10 cellular contexts compared by ENCODE assay signal in genomic region chr3:126487151-126487771, GRCh38. TPM values are rescaled to one million over a fixed set of nuclear protein-coding genes. Genes with fewer than 3 reads are reported as not detected.
DNase-seq lines count a peak whose midpoint lies in the region; ATAC-seq and TF ChIP-seq lines count a peak whose summit lies in the region.
"Had no signal": no experiment of that assay in that cellular context is flagged by ENCODE, and none has a peak within 500 bp of the region (broad histone marks: within the 10 kb centered on the region; RNA-seq: fewer than 3 reads in every experiment).

No MANE protein-coding gene starts in this region.

- no peak overlapping the region for H4K5ac ChIP-seq in IMR-90 (ENCODE audit: low read depth, low read length)

- H2BK120ac ChIP-seq in IMR-90 (ENCODE audit: low read depth, low read length): no peak overlapping the region

- POLR2A ChIA-PET in IMR-90 (lab: Charles Lee; ENCODE audit: unreplicated experiment): no interaction called here
- POLR2A ChIA-PET in activated CD8-positive, alpha-beta T cell treated with anti-CD3 and anti-CD28 coated beads for 36 hours (lab: Charles Lee): no interaction called here

- H3K9me1 ChIP-seq in IMR-90 (ENCODE audit: insufficient read depth, low read length): no peaks in the 10 kb centered on the region

- H3K36me3 Mint-ChIP-seq in activated CD8-positive, alpha-beta T cell treated with anti-CD3 and anti-CD28 coated beads for 36 hours (ENCODE audit: low read depth): no peaks in the 10 kb centered on the region
- H3K36me3 Mint-ChIP-seq in immature natural killer cell: no peaks in the 10 kb centered on the region
- H3K36me3 Mint-ChIP-seq: naive thymus-derived CD8-positive, alpha-beta T cell had no signal

- H2AK9ac ChIP-seq in IMR-90 (replicated peaks; ENCODE audit: low read depth, low read length, poor library complexity): no peak overlapping the region

- H4K91ac ChIP-seq in IMR-90 (ENCODE audit: insufficient read depth, low read depth, low read length): no peak overlapping the region

- H3K27ac Mint-ChIP-seq in activated CD8-positive, alpha-beta T cell treated with anti-CD3 and anti-CD28 coated beads for 36 hours: peak overlapping the region; percentile 85
- peak overlapping the region in 1 of 6 donors; percentile 49 for H3K27ac Mint-ChIP-seq in immature natural killer cell

- no peak overlapping the region for H3K27ac ChIP-seq in IMR-90 (ENCODE audit: insufficient read depth, low read length)
- H3K27ac ChIP-seq: colonic mucosa had no signal

- H3K56ac ChIP-seq in IMR-90 (ENCODE audit: extremely low read depth, insufficient read depth, low read length): no peak overlapping the region

- no peak overlapping the region for H2AK5ac ChIP-seq in IMR-90 (ENCODE audit: low read depth, low read length)

- DNase-seq in AG08395 (ENCODE audit: low spot score) (peak; percentile 26), IMR-90 (no peak), immature natural killer cell (peak in 1 of 3 donors; percentile 12), NCI-H774 (lab: John Stamatoyannopoulos, UW) (no peak), NCI-H82 treated with DMSO at 0.1 percent for 48 hours (lab: John Stamatoyannopoulos, UW; ENCODE audit: unreplicated experiment) (no peak)
- DNase-seq in activated CD8-positive, alpha-beta T cell treated with anti-CD3 and anti-CD28 coated beads for 36 hours: peak; percentile 39
- DNase-seq: colonic mucosa; naive thymus-derived CD8-positive, alpha-beta T cell had no signal

- no peak overlapping the region for H3K23ac ChIP-seq in IMR-90 (ENCODE audit: low read depth, low read length)

- no peak overlapping the region for H3K4ac ChIP-seq in IMR-90 (ENCODE audit: low read depth, low read length)

- 73% methylated on average over 8 of the region's 17 CpGs; no CpG with 5 or more reads in 1 of the 2 experiments for WGBS in IMR-90 (ENCODE audit: extremely low coverage in 2 of 2, insufficient read length in 1 of 2), 2 experiments

- H2BK20ac ChIP-seq in IMR-90 (ENCODE audit: low read depth, low read length): no peak overlapping the region

- no peaks in the 10 kb centered on the region for H3K4me1 ChIP-seq in IMR-90 (ENCODE audit: control insufficient read depth, insufficient read depth, low read length)
- H3K4me1 ChIP-seq: colonic mucosa had no signal

- no peak overlapping the region for H2BK15ac ChIP-seq in IMR-90 (ENCODE audit: low read depth, low read length)

- ATAC-seq in IMR-90 (ENCODE audit: low read depth): no peak
- peak; percentile 94 for ATAC-seq in activated CD8-positive, alpha-beta T cell treated with anti-CD3 and anti-CD28 coated beads for 36 hours
- ATAC-seq in GM19395 (IDR thresholded peaks at IDR 0.05; ENCODE audit: unreplicated experiment): no peak
- no peak for ATAC-seq in HG03442 (IDR thresholded peaks at IDR 0.05; ENCODE audit: unreplicated experiment)
- ATAC-seq: naive thymus-derived CD8-positive, alpha-beta T cell had no signal

- peak overlapping the region; percentile 23 for H2AFZ ChIP-seq in IMR-90 (replicated peaks; ENCODE audit: low read length, poor library complexity)

- BruUV-seq in IMR-90 (replicated peaks; lab: Mats Ljungman, UMichigan): no TSS peak

- H3K9ac ChIP-seq in IMR-90 (ENCODE audit: low read depth, low read length): no peak overlapping the region

- no peaks in the 10 kb centered on the region for H3K79me1 ChIP-seq in IMR-90 (ENCODE audit: low read depth in 1 of 2, low read length in 2 of 2)

- CTCF ChIA-PET in IMR-90 (lab: Yijun Ruan, JAX): no interaction called here
- CTCF ChIA-PET in activated CD8-positive, alpha-beta T cell treated with anti-CD3 and anti-CD28 coated beads for 36 hours (lab: Charles Lee): no interaction called here

- H3K9me3 ChIP-seq in IMR-90 (ENCODE audit: control insufficient read depth, insufficient read depth, low read length): no peaks in the 10 kb centered on the region
- H3K9me3 ChIP-seq: colonic mucosa had no signal

- intact Hi-C loops in IMR-90 (cut with micrococcal nuclease): no loop called here
- intact Hi-C loops in activated CD8-positive, alpha-beta T cell treated with anti-CD3 and anti-CD28 coated beads for 36 hours (cut with micrococcal nuclease): no loop called here

- peaks cover 17% of the 10 kb centered on the region; the same call in 1 of the 2 replicates for H3K27me3 ChIP-seq in IMR-90 (ENCODE audit: control insufficient read depth, insufficient read depth, low read length)
- H3K27me3 ChIP-seq: colonic mucosa had no signal

- H3K4me3 ChIP-seq in IMR-90 (ENCODE audit: insufficient read depth, low read depth, low read length): no peak overlapping the region
- H3K4me3 ChIP-seq: colonic mucosa had no signal

- H3K4me2 ChIP-seq in IMR-90 (ENCODE audit: low read depth, low read length): no peak overlapping the region

- no peak for TF ChIP-seq RAD21 in IMR-90 (IDR thresholded peaks at IDR 0.05; ENCODE audit: low read length)

- H3K9me3 Mint-ChIP-seq in activated CD8-positive, alpha-beta T cell treated with anti-CD3 and anti-CD28 coated beads for 36 hours: no peaks in the 10 kb centered on the region
- no peaks in the 10 kb centered on the region for H3K9me3 Mint-ChIP-seq in immature natural killer cell
- H3K9me3 Mint-ChIP-seq: naive thymus-derived CD8-positive, alpha-beta T cell had no signal

- dilution Hi-C loops in IMR-90 (cut with HindIII; ENCODE audit: low sequenced_read_pairs, unreplicated experiment): no loop called here

- H3K36me3 ChIP-seq in IMR-90 (ENCODE audit: control insufficient read depth, insufficient read depth, low read length): no peaks in the 10 kb centered on the region
- H3K36me3 ChIP-seq: colonic mucosa had no signal

- no peak overlapping the region for H2BK5ac ChIP-seq in IMR-90 (ENCODE audit: low read depth, low read length, poor library complexity, severe bottlenecking)

- no peak overlapping the region for H3K4me3 Mint-ChIP-seq in activated CD8-positive, alpha-beta T cell treated with anti-CD3 and anti-CD28 coated beads for 36 hours
- H3K4me3 Mint-ChIP-seq in immature natural killer cell: peak overlapping the region in 3 of 5 donors; percentile 18 to 63 (median 24)

- no peaks in the 10 kb centered on the region for H4K20me1 ChIP-seq in IMR-90 (ENCODE audit: insufficient read depth, low read length)

- H4K8ac ChIP-seq in IMR-90 (ENCODE audit: low read depth in 2 of 2, low read length in 2 of 2): no peak overlapping the region

- no peak overlapping the region for H3K18ac ChIP-seq in IMR-90 (ENCODE audit: low read depth, low read length)

- H3K27me3 Mint-ChIP-seq in activated CD8-positive, alpha-beta T cell treated with anti-CD3 and anti-CD28 coated beads for 36 hours: no peaks in the 10 kb centered on the region
- peaks cover 0 to 3% (median 2%) of the 10 kb centered on the region in 3 donors for H3K27me3 Mint-ChIP-seq in immature natural killer cell (ENCODE audit: low read depth in 3 of 3)
- H3K27me3 Mint-ChIP-seq: naive thymus-derived CD8-positive, alpha-beta T cell had no signal

- TF ChIP-seq CTCF in IMR-90 (conservative IDR thresholded peaks at IDR 0.05; ENCODE audit: low read depth, low read length): no peak
- TF ChIP-seq CTCF in activated CD8-positive, alpha-beta T cell treated with anti-CD3 and anti-CD28 coated beads for 36 hours (IDR thresholded peaks at IDR 0.05): no peak

- peaks cover 11% of the 10 kb centered on the region for H3K4me1 Mint-ChIP-seq in activated CD8-positive, alpha-beta T cell treated with anti-CD3 and anti-CD28 coated beads for 36 hours (ENCODE audit: low read depth)
- H3K4me1 Mint-ChIP-seq in immature natural killer cell: peaks cover 11 to 13% of the 10 kb centered on the region in 2 donors

- in situ Hi-C loops in IMR-90 (cut with MboI; ENCODE audit: low sequenced_read_pairs): no loop called here

- no peak overlapping the region for H3K14ac ChIP-seq in IMR-90 (replicated peaks; ENCODE audit: low read depth, low read length)

- TF ChIP-seq POLR2A in IMR-90 (IDR thresholded peaks at IDR 0.05; ENCODE audit: low read depth, low read length): no peak

TF ChIP-seq in IMR-90, 13 proteins besides CTCF, POLR2A, EP300 and RAD21 (continues in another document):
- no peak for TF ChIP-seq MAFK (IDR thresholded peaks at IDR 0.05; ENCODE audit: low read depth, low read length)
- no peak for TF ChIP-seq RFX5 (IDR thresholded peaks at IDR 0.05; ENCODE audit: low read depth, low read length)
- no peak for TF ChIP-seq FOS (IDR thresholded peaks at IDR 0.05; ENCODE audit: low read depth, low read length)
- TF ChIP-seq MAZ (IDR thresholded peaks at IDR 0.05; ENCODE audit: borderline replicate concordance, low read depth, low read length): no peak
- TF ChIP-seq CEBPB (IDR thresholded peaks at IDR 0.05; ENCODE audit: low read depth, low read length): no peak
- TF ChIP-seq RCOR1 (IDR thresholded peaks at IDR 0.05; ENCODE audit: insufficient replicate concordance, low read length): no peak
- no peak for TF ChIP-seq CHD1 (IDR thresholded peaks at IDR 0.05; ENCODE audit: low read depth, low read length)
- TF ChIP-seq SMC3 (IDR thresholded peaks at IDR 0.05; ENCODE audit: low read depth, low read length): no peak

RNA-seq across cellular contexts. Expression of gene ZXDC, which starts 11.6 kb away (rescaled TPM):
- 13.1 and 14.3 TPM in 2 replicates for total RNA-seq in IMR-90 (2012; rRNA removed)
- polyA plus RNA-seq in IMR-90 (2012; rRNA removed) (11.5 and 12.2 TPM in 2 replicates), immature natural killer cell (10 to 100 TPM in 2 of 3 donors, 1 to 10 TPM in 1; 9.6 to 17.2 (median 11.8) TPM)
- 7.3 and 7.8 TPM in 2 replicates for polyA plus RNA-seq in IMR-90 (2012; cell fraction: cytosol; rRNA removed)
- polyA plus RNA-seq in IMR-90 (2012; cell fraction: nucleus; rRNA removed; ENCODE audit: low replicate concordance): 24.3 and 25.6 TPM in 2 replicates
- total RNA-seq in activated CD8-positive, alpha-beta T cell treated with anti-CD3 and anti-CD28 coated beads for 36 hours: 10 to 100 TPM; 27.8 to 29.8 TPM

RNA-seq across cellular contexts. Expression of gene UROC1, which starts 30.3 kb away (rescaled TPM):
- total RNA-seq in IMR-90 (2012; rRNA removed): not detected in 2 replicates
- polyA plus RNA-seq in IMR-90 (2012; rRNA removed): not detected in 2 replicates
- not detected in 2 replicates for polyA plus RNA-seq in IMR-90 (2012; cell fraction: cytosol; rRNA removed)
- polyA plus RNA-seq in IMR-90 (2012; cell fraction: nucleus; rRNA removed; ENCODE audit: low replicate concordance): not detected in 2 replicates
- not detected for total RNA-seq in activated CD8-positive, alpha-beta T cell treated with anti-CD3 and anti-CD28 coated beads for 36 hours
- not detected for polyA plus RNA-seq in immature natural killer cell
- total RNA-seq: colonic mucosa had no signal

RNA-seq across cellular contexts. Expression of gene CHST13, which starts 36.7 kb away (rescaled TPM):
- not detected in 2 replicates for total RNA-seq in IMR-90 (2012; rRNA removed)
- polyA plus RNA-seq in IMR-90 (2012; rRNA removed) (not detected in 2 replicates), immature natural killer cell (under 1 TPM in 1 of 3 donors, not detected in 2; 0.67 TPM)
- 0.02 TPM in 1 of 2 replicates, not detected in the other for polyA plus RNA-seq in IMR-90 (2012; cell fraction: cytosol; rRNA removed)
- polyA plus RNA-seq in IMR-90 (2012; cell fraction: nucleus; rRNA removed; ENCODE audit: low replicate concordance): not detected in 2 replicates
- not detected for total RNA-seq in activated CD8-positive, alpha-beta T cell treated with anti-CD3 and anti-CD28 coated beads for 36 hours
- total RNA-seq: naive thymus-derived CD8-positive, alpha-beta T cell had no signal

Comparison
In these comparisons a context has a peak if more than half of its experiments do, and no peak if none do; other contexts are left out.
1. DNase-seq: peak in AG08395 (single experiment) and activated CD8-positive, alpha-beta T cell treated with anti-CD3 and anti-CD28 coated beads for 36 hours (single experiment); none in IMR-90 (single experiment), NCI-H774 (single experiment) and NCI-H82 treated with DMSO at 0.1 percent for 48 hours (single experiment).